ENCODE assay signal across 1 cellular context in the genomic region with DNA sequence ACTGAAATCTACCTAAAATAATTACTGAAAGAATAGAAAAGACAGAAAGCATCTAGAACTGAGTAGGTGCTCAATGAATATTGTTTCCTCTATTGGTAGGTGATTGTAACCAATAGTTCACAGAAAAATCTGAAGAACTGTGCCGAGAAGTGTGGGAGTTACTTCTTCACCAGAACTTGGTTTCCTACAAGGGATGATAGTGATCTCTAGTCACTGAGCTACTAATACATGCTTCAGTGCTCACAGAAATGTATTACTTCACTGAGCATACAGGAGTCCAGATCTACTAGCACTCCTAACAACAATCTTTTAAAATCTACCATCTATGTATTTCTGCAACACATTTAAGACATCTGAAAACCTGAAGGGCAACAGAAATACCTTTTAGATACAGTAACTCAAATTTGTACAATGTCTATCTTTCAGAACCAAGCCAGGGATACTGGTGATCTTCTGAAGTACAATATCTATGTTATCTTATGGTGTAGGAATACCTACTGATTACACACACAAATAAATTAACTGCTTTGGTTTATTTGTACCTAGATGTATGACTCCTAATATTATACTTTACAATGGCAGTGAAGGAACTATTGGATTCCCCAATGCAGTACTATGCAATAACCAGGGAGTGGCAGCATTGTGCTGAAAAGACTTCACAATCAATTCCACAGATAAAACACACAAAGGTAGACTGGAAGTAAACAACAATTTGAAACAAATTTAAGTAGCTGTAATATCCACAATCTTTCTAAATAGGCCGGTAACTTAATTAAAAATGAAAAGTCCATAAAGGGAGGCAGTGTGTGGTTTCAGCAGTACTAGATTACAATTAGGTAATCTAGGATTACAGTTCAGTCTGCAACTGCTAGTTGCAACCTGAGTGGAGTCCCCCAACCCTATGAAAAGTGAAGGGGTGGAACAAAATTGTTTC.
TF ChIP-seq lines count a peak whose summit lies in the region.

No MANE protein-coding gene starts in this region.

TF ChIP-seq in K562, 482 proteins besides CTCF, POLR2A, EP300 and RAD21 (continued from another document):
- TF ChIP-seq, protein P1, sequence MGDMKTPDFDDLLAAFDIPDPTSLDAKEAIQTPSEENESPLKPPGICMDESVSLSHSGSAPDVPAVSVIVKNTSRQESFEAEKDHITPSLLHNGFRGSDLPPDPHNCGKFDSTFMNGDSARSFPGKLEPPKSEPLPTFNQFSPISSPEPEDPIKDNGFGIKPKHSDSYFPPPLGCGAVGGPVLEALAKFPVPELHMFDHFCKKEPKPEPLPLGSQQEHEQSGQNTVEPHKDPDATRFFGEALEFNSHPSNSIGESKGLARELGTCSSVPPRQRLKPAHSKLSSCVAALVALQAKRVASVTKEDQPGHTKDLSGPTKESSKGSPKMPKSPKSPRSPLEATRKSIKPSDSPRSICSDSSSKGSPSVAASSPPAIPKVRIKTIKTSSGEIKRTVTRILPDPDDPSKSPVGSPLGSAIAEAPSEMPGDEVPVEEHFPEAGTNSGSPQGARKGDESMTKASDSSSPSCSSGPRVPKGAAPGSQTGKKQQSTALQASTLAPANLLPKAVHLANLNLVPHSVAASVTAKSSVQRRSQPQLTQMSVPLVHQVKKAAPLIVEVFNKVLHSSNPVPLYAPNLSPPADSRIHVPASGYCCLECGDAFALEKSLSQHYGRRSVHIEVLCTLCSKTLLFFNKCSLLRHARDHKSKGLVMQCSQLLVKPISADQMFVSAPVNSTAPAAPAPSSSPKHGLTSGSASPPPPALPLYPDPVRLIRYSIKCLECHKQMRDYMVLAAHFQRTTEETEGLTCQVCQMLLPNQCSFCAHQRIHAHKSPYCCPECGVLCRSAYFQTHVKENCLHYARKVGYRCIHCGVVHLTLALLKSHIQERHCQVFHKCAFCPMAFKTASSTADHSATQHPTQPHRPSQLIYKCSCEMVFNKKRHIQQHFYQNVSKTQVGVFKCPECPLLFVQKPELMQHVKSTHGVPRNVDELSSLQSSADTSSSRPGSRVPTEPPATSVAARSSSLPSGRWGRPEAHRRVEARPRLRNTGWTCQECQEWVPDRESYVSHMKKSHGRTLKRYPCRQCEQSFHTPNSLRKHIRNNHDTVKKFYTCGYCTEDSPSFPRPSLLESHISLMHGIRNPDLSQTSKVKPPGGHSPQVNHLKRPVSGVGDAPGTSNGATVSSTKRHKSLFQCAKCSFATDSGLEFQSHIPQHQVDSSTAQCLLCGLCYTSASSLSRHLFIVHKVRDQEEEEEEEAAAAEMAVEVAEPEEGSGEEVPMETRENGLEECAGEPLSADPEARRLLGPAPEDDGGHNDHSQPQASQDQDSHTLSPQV (IDR thresholded peaks at IDR 0.05) = peak; percentile 48; the same call in 1 of the 2 replicates
